In genomic region chr1:156740307-156740678, GRCh38 we compare ENCODE assay signal across 8 cellular contexts. TPM values are rescaled to one million over a fixed set of nuclear protein-coding genes. Genes with fewer than 3 reads are reported as not detected.
DNase-seq lines count a peak whose midpoint lies in the region; ATAC-seq and TF ChIP-seq lines count a peak whose summit lies in the region.

No MANE protein-coding gene starts in this region.

- H3K27ac ChIP-seq in HCT116 (ENCODE audit: low read depth, low read length): peak overlapping the region; percentile 84

- peaks cover 47% of the 10 kb centered on the region for H3K79me2 ChIP-seq in HCT116 (ENCODE audit: insufficient read depth, low read length)

- H3K9ac ChIP-seq in HCT116 (ENCODE audit: low read length) (peak overlapping the region; percentile 89), adipocyte (ENCODE audit: low read length) (peak overlapping the region; percentile 94)

- no peaks in the 10 kb centered on the region for H3K9me2 ChIP-seq in HCT116 (ENCODE audit: insufficient read depth)

- WGBS in lower leg skin, 2 donors: 9 to 12% methylated on average over 5 of the region's 5 CpGs

- no peaks in the 10 kb centered on the region for H4K20me1 ChIP-seq in HCT116 (ENCODE audit: insufficient read depth)

- no peak for TF ChIP-seq RAD21 in HCT116 (IDR thresholded peaks at IDR 0.05; ENCODE audit: low read depth)

- H3K4me1 ChIP-seq in HCT116 (ENCODE audit: control insufficient read depth in 1 of 2, insufficient read depth in 2 of 2, low read length in 2 of 2) (peaks cover 11 to 22% of the 10 kb centered on the region in 2 experiments), adipocyte (ENCODE audit: control insufficient read depth, insufficient read depth, low read length) (peaks cover 21% of the 10 kb centered on the region)

- TF ChIP-seq POLR2A in HCT116 (IDR thresholded peaks at IDR 0.05; ENCODE audit: borderline replicate concordance, extremely low read depth, insufficient read depth, insufficient read length) (no peak), lower leg skin (IDR thresholded peaks at IDR 0.05) (no peak)

- H3K9me3 ChIP-seq in HCT116 (ENCODE audit: control insufficient read depth in 1 of 2, insufficient read depth in 1 of 2, low read depth in 1 of 2, low read length in 2 of 2) (no peaks in the 10 kb centered on the region), adipocyte (ENCODE audit: control insufficient read depth, low read length) (no peaks in the 10 kb centered on the region)

- H3K4me1 Mint-ChIP-seq in type B pancreatic cell (ENCODE audit: unreplicated experiment): peaks cover 32% of the 10 kb centered on the region

- RAD21 ChIA-PET in HCT116 (lab: Charles Lee; ENCODE audit: low non-redundant PET in 1 of 2, low total read pairs in 2 of 2, uncharacterized antibody in 2 of 2, unreplicated experiment in 2 of 2): interaction anchor here (1.0 to 1.6 kb wide), 4 partner anchors 14 to 51 kb away, joined by 4 to 5 read pairs (median 5); partner anchors contain the start of gene PRCC (in 2 of the 2)

- no peaks in the 10 kb centered on the region for H3K9me3 Mint-ChIP-seq in type B pancreatic cell

- H3K27me3 Mint-ChIP-seq in type B pancreatic cell: no peaks in the 10 kb centered on the region

- peak overlapping the region; percentile 96 for H3K27ac Mint-ChIP-seq in type B pancreatic cell

- DNase-seq in AG04449 (ENCODE audit: low read depth, low spot score): no peak
- DNase-seq in HCT116 (ENCODE audit: low read depth, low spot score): no peak
- DNase-seq in adipocyte (ENCODE audit: low read depth): no peak
- peak in 1 of 2 donors; percentile 42 for DNase-seq in lower leg skin (ENCODE audit: low spot score in 2 of 2)
- no peak for DNase-seq in type B pancreatic cell (ENCODE audit: extremely low spot score, unreplicated experiment)
- no peak for DNase-seq in globus pallidus (ENCODE audit: low spot score)

- POLR2A ChIA-PET in AG04449 (lab: Yijun Ruan, JAX): interaction anchor here (1.2 to 2.3 kb wide), 3 partner anchors 12 to 686 kb away, joined by 3 to 21 read pairs (median 16); partner anchors contain the start of genes ISG20L2, LAMTOR2, METTL25B and PRCC
- POLR2A ChIA-PET in HCT116 (lab: Charles Lee): interaction anchor here (1.1 to 1.6 kb wide), 4 partner anchors 12 to 79 kb away, joined by 4 to 28 read pairs (median 10); partner anchors contain the start of genes ISG20L2, METTL25B and PRCC

- H3K27me3 ChIP-seq in HCT116 (ENCODE audit: insufficient read depth, low read length) (no peaks in the 10 kb centered on the region), adipocyte (replicated peaks; ENCODE audit: control insufficient read depth, insufficient read depth, low read length) (no peaks in the 10 kb centered on the region)

- intact Hi-C loops in HCT116 (cut with micrococcal nuclease) (loop anchor here (10.0 kb wide), 1 partner anchor 235 kb away; the partner anchor contains the start of gene MEF2D), lower leg skin (cut with DNase I; ENCODE audit: low total_unique reads) (no loop called here)

- H3K4me2 ChIP-seq in HCT116 (ENCODE audit: low read length): peak overlapping the region; percentile 79

- no peak overlapping the region for H2AFZ ChIP-seq in HCT116 (ENCODE audit: low read depth, low read length, poor library complexity, severe bottlenecking)

- TF ChIP-seq CTCF in AG04449 (IDR thresholded peaks at IDR 0.05; ENCODE audit: insufficient read depth, low read length, missing control alignments) (no peak), HCT116 (IDR thresholded peaks at IDR 0.05 in 2 of 3, conservative IDR thresholded peaks at IDR 0.05 in 1 of 3; ENCODE audit: borderline replicate concordance in 1 of 3, insufficient read depth in 1 of 3, low read depth in 2 of 3, low read length in 2 of 3) (no peak), lower leg skin (IDR thresholded peaks at IDR 0.05) (no peak), type B pancreatic cell (conservative IDR thresholded peaks at IDR 0.05) (no peak)

- H3K4me3 Mint-ChIP-seq in type B pancreatic cell: peak overlapping the region; percentile 97

- H3K36me3 Mint-ChIP-seq in type B pancreatic cell: peaks cover 10% of the 10 kb centered on the region

- CTCF ChIA-PET in AG04449 (lab: Yijun Ruan, JAX) (interaction anchor here (4.4 kb wide), 1 partner anchor 14 kb away, joined by 36 read pairs; the partner anchor contains the start of genes ISG20L2 and METTL25B), HCT116 (lab: Charles Lee) (interaction anchor here (1.2 to 1.6 kb wide), 3 partner anchors 13 to 188 kb away, joined by 6 to 21 read pairs (median 12); partner anchors contain the start of gene METTL25B)

- H3K4me3 ChIP-seq in AG04449 (ENCODE audit: low read depth, low read length) (peak overlapping the region; percentile 93), HCT116 (replicated peaks in 1 of 2; ENCODE audit: low read depth in 1 of 2, low read length in 2 of 2) (peak overlapping the region; percentile 67 to 80), adipocyte (ENCODE audit: low read length) (peak overlapping the region; percentile 98), lower leg skin (ENCODE audit: low read depth, poor library complexity, severe bottlenecking) (peak overlapping the region; percentile 67)

- no peak for ATAC-seq in HCT116
- ATAC-seq in HG03571 (IDR thresholded peaks at IDR 0.05; ENCODE audit: unreplicated experiment): no peak
- ATAC-seq in HG03432 (IDR thresholded peaks at IDR 0.05; ENCODE audit: unreplicated experiment): no peak

- peaks cover 25 to 38% of the 10 kb centered on the region in 2 experiments; a peak in 3 of 4 replicates for H3K36me3 ChIP-seq in HCT116 (ENCODE audit: control insufficient read depth in 1 of 2, insufficient read depth in 2 of 2, low read length in 2 of 2)
- H3K36me3 ChIP-seq in adipocyte (ENCODE audit: control insufficient read depth, insufficient read depth, low read length, severe bottlenecking): peaks cover 57% of the 10 kb centered on the region

- BruUV-seq in HCT116 (replicated peaks; lab: Mats Ljungman, UMichigan): no TSS peak

TF ChIP-seq in HCT116, 20 proteins besides CTCF, POLR2A, EP300 and RAD21 (continues in another document):
- TF ChIP-seq YY1 (IDR thresholded peaks at IDR 0.05; ENCODE audit: extremely low read depth, insufficient replicate concordance, low read depth, low read length) (no peak), JUND (IDR thresholded peaks at IDR 0.05) (no peak), POLR2AphosphoS5 (IDR thresholded peaks at IDR 0.05; ENCODE audit: low read depth, low read length) (no peak), ZBTB33 (IDR thresholded peaks at IDR 0.05; ENCODE audit: extremely low read depth, insufficient replicate concordance, low read length) (no peak), CBX3 (IDR thresholded peaks at IDR 0.05; ENCODE audit: low read depth) (no peak), EGR1 (IDR thresholded peaks at IDR 0.05; ENCODE audit: low read depth) (no peak), MAX (IDR thresholded peaks at IDR 0.05) (no peak), ZFX (IDR thresholded peaks at IDR 0.05) (no peak)

RNA-seq across cellular contexts. Expression of gene MRPL24, which starts 0.6 kb away (rescaled TPM):
- 111 TPM for total RNA-seq in HCT116 (2021; ENCODE audit: unreplicated experiment)
- polyA plus RNA-seq in HCT116 (2012): 106 and 142 TPM in 2 replicates
- total RNA-seq in lower leg skin: 10 to 100 TPM; 34.0 to 44.9 (median 41.5) TPM
- total RNA-seq in type B pancreatic cell (ENCODE audit: low replicate concordance): 47.4 and 58.6 TPM in 2 replicates

RNA-seq across cellular contexts. Expression of gene HDGF, which starts 11.2 kb away (rescaled TPM):
- 304 TPM for total RNA-seq in HCT116 (2021; ENCODE audit: unreplicated experiment)
- 151 and 187 TPM in 2 replicates for polyA plus RNA-seq in HCT116 (2012)
- total RNA-seq in lower leg skin: 100 to 1,000 TPM; 210 to 233 (median 222) TPM
- 249 and 270 TPM in 2 replicates for total RNA-seq in type B pancreatic cell (ENCODE audit: low replicate concordance)

RNA-seq across cellular contexts. Expression of gene ISG20L2, which starts 11.7 kb away (rescaled TPM):
- 41.7 TPM for total RNA-seq in HCT116 (2021; ENCODE audit: unreplicated experiment)
- polyA plus RNA-seq in HCT116 (2012): 19.9 and 23.3 TPM in 2 replicates
- total RNA-seq in lower leg skin: 10 to 100 TPM; 13.4 to 21.4 (median 16.7) TPM
- 35.3 and 42.0 TPM in 2 replicates for total RNA-seq in type B pancreatic cell (ENCODE audit: low replicate concordance)

RNA-seq across cellular contexts. Expression of gene METTL25B, which starts 12.0 kb away (rescaled TPM):
- total RNA-seq in HCT116 (2021; ENCODE audit: unreplicated experiment) (36.5 TPM), lower leg skin (10 to 100 TPM; 20.3 to 39.0 (median 28.2) TPM), type B pancreatic cell (ENCODE audit: low replicate concordance) (35.2 and 39.7 TPM in 2 replicates)
- 32.6 and 39.7 TPM in 2 replicates for polyA plus RNA-seq in HCT116 (2012)

RNA-seq across cellular contexts. Expression of gene PRCC, which starts 27.0 kb away (rescaled TPM):
- total RNA-seq in HCT116 (2021; ENCODE audit: unreplicated experiment): 78.1 TPM
- 46.0 and 53.9 TPM in 2 replicates for polyA plus RNA-seq in HCT116 (2012)
- 10 to 100 TPM; 35.4 to 45.6 (median 38.8) TPM for total RNA-seq in lower leg skin
- total RNA-seq in type B pancreatic cell (ENCODE audit: low replicate concordance): 79.1 and 81.8 TPM in 2 replicates
